Comparison of ENCODE assay signal across 8 cellular contexts in genomic region chr1:28232558-28233263, GRCh38. TPM values are rescaled to one million over a fixed set of nuclear protein-coding genes. Genes with fewer than 3 reads are reported as not detected.
DNase-seq lines count a peak whose midpoint lies in the region; ATAC-seq and TF ChIP-seq lines count a peak whose summit lies in the region.

Gene DNAJC8 (minus strand): TSS chr1:28233029. CDS start chr1:28232998, 31 bp downstream.

- TF ChIP-seq POLR2A in spleen (IDR thresholded peaks at IDR 0.05): peak in 1 of 3 donors; percentile 46

- DNase-seq in NCI-H1417 (lab: John Stamatoyannopoulos, UW): peak; percentile 86 to 95 (median 95)
- no peak for DNase-seq in NCI-H1417 treated with DMSO at 0.1 percent for 48 hours (lab: John Stamatoyannopoulos, UW)
- peak; percentile 70 for DNase-seq in NCI-H446 treated with DMSO at 0.1 percent for 48 hours (lab: John Stamatoyannopoulos, UW)
- DNase-seq in activated CD4-positive, CD25-positive, alpha-beta regulatory T cell treated with anti-CD3 and anti-CD28 coated beads, Interleukin-2, amount 50 U/mL, for 16 hours (ENCODE audit: low read depth, low spot score): peak; percentile 95
- DNase-seq in central memory CD4-positive, alpha-beta T cell: peak; percentile 88
- peak; percentile 96 for DNase-seq in inferior parietal cortex (ENCODE audit: extremely low spot score)
- peak; percentile 99 for DNase-seq in spleen

- peak within 1 kb of the TSS; percentile 49 to 88 (median 85) for H3K27ac ChIP-seq in spleen

- peaks cover 0 to 34% (median 25%) of the 10 kb centered on the region in 6 donors for H3K36me3 ChIP-seq in spleen

- intact Hi-C loops in spleen (cut with DNase I; ENCODE audit: low total_unique reads): no loop called here

- no peaks in the 10 kb centered on the region for H3K9me3 ChIP-seq in spleen

- peak within 1 kb of the TSS; percentile 79 to 97 (median 87) for H3K4me3 ChIP-seq in spleen

- TF ChIP-seq CTCF in spleen (IDR thresholded peaks at IDR 0.05 in 8 of 11, conservative IDR thresholded peaks at IDR 0.05 in 3 of 11): peak in 1 of 11 experiments; percentile 9

- 0 to 1% (median 0%) methylated on average over 37 to 40 of the region's 40 CpGs for WGBS in spleen, 5 donors

- peak; percentile 59 for ATAC-seq in HG03159 (IDR thresholded peaks at IDR 0.05; ENCODE audit: unreplicated experiment)

- H3K27me3 ChIP-seq in spleen (replicated peaks in 1 of 7): no peaks in the 10 kb centered on the region

- peaks cover 31 to 81% (median 55%) of the 10 kb centered on the region in 6 donors for H3K4me1 ChIP-seq in spleen

RNA-seq across cellular contexts. Expression of gene DNAJC8, which starts in this region (rescaled TPM):
- total RNA-seq in spleen: 10 to 100 TPM; 52.0 to 71.0 (median 60.8) TPM
- polyA plus RNA-seq in spleen: 10 to 100 TPM; 63.8 to 95.9 (median 92.8) TPM
